ENCODE assay signal across 8 cellular contexts in genomic region chr20:5078399-5078958, GRCh38. TPM values are rescaled to one million over a fixed set of nuclear protein-coding genes. Genes with fewer than 3 reads are reported as not detected.
DNase-seq lines count a peak whose midpoint lies in the region; ATAC-seq, FAIRE-seq and TF ChIP-seq lines count a peak whose summit lies in the region.

No MANE protein-coding gene starts in this region.

- ATAC-seq in GM19463 (IDR thresholded peaks at IDR 0.05; ENCODE audit: unreplicated experiment) (peak; percentile 95), HG03571 (IDR thresholded peaks at IDR 0.05; ENCODE audit: unreplicated experiment) (peak; percentile 97), mucosa of descending colon (peak; percentile 95)

- H3K4me3 ChIP-seq in bronchial epithelial cell (ENCODE audit: low read depth, low read length) (no peak overlapping the region), mucosa of descending colon (no peak overlapping the region)

- no peak for FAIRE-seq in bronchial epithelial cell (lab: Jason Lieb, UNC)

- peak in 12 of 14 donors; percentile 2 to 69 (median 31) for DNase-seq in C1 segment of cervical spinal cord (lab: John Stamatoyannopoulos, UW)
- peak; percentile 68 for DNase-seq in UCSD-AML1 (lab: John Stamatoyannopoulos, UW; ENCODE audit: unreplicated experiment)
- DNase-seq in bronchial epithelial cell (ENCODE audit: low read depth): peak; percentile 68
- DNase-seq in mucosa of descending colon: peak; percentile 69 to 87 (median 80)
- DNase-seq in stimulated activated naive CD4-positive, alpha-beta T cell (lab: John Stamatoyannopoulos, UW): peak; percentile 23 to 84 (median 55)
- no peak for DNase-seq in NCI-H526 (lab: John Stamatoyannopoulos, UW)

- H3K4me1 ChIP-seq in mucosa of descending colon (ENCODE audit: low read depth): peaks cover 23% of the 10 kb centered on the region

- H3K36me3 ChIP-seq in bronchial epithelial cell (ENCODE audit: control insufficient read depth, insufficient read depth, low read length) (no peaks in the 10 kb centered on the region), mucosa of descending colon (ENCODE audit: low read depth) (no peaks in the 10 kb centered on the region)

- intact Hi-C loops in mucosa of descending colon (cut with DNase I, micrococcal nuclease): no loop called here

- peaks cover 3% of the 10 kb centered on the region for H3K27me3 ChIP-seq in bronchial epithelial cell (ENCODE audit: control insufficient read depth, insufficient read depth, low read length)

- TF ChIP-seq CTCF in bronchial epithelial cell (IDR thresholded peaks at IDR 0.05; ENCODE audit: insufficient read depth, low read length, severe bottlenecking) (no peak), mucosa of descending colon (IDR thresholded peaks at IDR 0.05) (no peak)

- no peaks in the 10 kb centered on the region for H3K9me3 ChIP-seq in mucosa of descending colon

RNA-seq across cellular contexts. Expression of gene TMEM230, which starts 34.4 kb away (rescaled TPM):
- total RNA-seq in bronchial epithelial cell (45.5 and 51.6 TPM in 2 replicates), mucosa of descending colon (10 to 100 TPM; 66.2 to 76.2 (median 67.7) TPM)

RNA-seq across cellular contexts. Expression of gene PCNA, which starts 41.3 kb away (rescaled TPM):
- total RNA-seq in bronchial epithelial cell: 43.7 and 60.8 TPM in 2 replicates
- total RNA-seq in mucosa of descending colon: 10 to 100 TPM; 43.4 to 91.1 (median 48.7) TPM

RNA-seq across cellular contexts. Expression of gene CDS2, which starts 48.3 kb away (rescaled TPM):
- total RNA-seq in bronchial epithelial cell (16.8 and 23.4 TPM in 2 replicates), mucosa of descending colon (10 to 100 TPM; 37.9 to 59.5 (median 39.6) TPM)

Comparison
In these comparisons a context has a peak if more than half of its experiments do, and no peak if none do; other contexts are left out.
1. DNase-seq: peak in C1 segment of cervical spinal cord (12 of 14), UCSD-AML1 (single experiment), bronchial epithelial cell (single experiment), mucosa of descending colon (3 of 3) and stimulated activated naive CD4-positive, alpha-beta T cell (6 of 6); none in NCI-H526 (0 of 2).
2. Peak in every context shown above with its lines, with median percentiles within 50 percentile points of each other: ATAC-seq.